In the genomic region with DNA sequence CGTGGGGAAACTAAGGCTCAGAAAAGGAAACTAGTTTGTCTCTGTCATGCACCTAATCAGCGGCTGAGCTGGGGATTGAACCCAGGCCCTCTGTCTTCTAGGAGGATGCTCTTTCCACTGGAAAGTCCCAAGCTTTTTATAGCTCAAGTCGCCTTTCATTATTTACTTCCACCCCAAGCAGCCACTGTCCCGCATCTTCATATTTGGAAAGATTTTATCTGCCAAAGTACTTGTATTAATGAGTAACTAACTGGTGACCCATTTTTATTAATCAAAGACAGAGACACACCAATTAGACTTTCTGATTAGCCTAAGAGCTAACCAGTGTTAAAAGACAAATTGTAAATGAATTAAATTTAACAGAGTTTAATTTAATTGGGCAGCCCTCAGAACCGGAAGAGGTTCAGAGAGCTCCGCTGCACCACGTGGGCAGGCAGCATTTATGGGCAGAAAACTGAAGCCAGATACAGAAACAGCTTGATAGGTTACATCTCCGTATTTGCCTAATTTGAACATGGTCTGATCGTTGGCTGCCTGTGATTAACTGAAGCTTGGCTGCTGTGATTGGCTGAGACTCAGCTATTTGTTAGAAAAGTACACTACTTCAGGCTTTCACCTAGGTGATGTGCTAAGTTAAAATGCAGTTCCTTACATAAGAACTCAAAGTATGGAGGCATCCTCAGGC, we compare ENCODE assay signal across 18 cellular contexts.
A peak's percentile ranks its signal among the peaks of the same experiment; 100 is the strongest.
DNase-seq lines count a peak whose midpoint lies in the region; ATAC-seq and TF ChIP-seq lines count a peak whose summit lies in the region.
"Had no signal": no experiment of that assay in that cellular context is flagged by ENCODE, and none has a peak within 500 bp of the region (broad histone marks: within the 10 kb centered on the region; RNA-seq: fewer than 3 reads in every experiment).

No MANE protein-coding gene starts in this region.

- H3K27ac ChIP-seq in DOHH2 (ENCODE audit: low read depth, low read length), result no peak overlapping the region
- H3K27ac ChIP-seq in cardiac muscle cell, result peak overlapping the region; percentile 89
- H3K27ac ChIP-seq: epithelial cell of prostate, RWPE1 had no signal

- H3K4me3 ChIP-seq in DOHH2 (ENCODE audit: low read length), result no peak overlapping the region
- H3K4me3 ChIP-seq in cardiac muscle cell, result no peak overlapping the region
- H3K4me3 ChIP-seq: HAP-1 had no signal

- H3K27me3 ChIP-seq in DOHH2 (ENCODE audit: control insufficient read depth, low read length) (0 out of 2 replicates have a peak, but pooled peaks cover 2% of the 10 kb centered on the region), cardiac muscle cell (no peaks in the 10 kb centered on the region)

- H3K9me2 ChIP-seq in DOHH2 (replicated peaks; ENCODE audit: control insufficient read depth, low read length), result no peaks in the 10 kb centered on the region

- peaks cover 2% of the 10 kb centered on the region for H3K27me3 Mint-ChIP-seq in nephron progenitor cell (ENCODE audit: low read depth, poor library complexity)
- peaks cover 4% of the 10 kb centered on the region for H3K27me3 Mint-ChIP-seq in activated T-helper 1 cell treated with anti-CD3 and anti-CD28 coated beads, Interleukin-12 subunit alpha, Interleukin-12 subunit beta, Interleukin-2, Interleukin-4 antibody, amounts not matched to agents 30 ng/mL and 10 ng/mL and 1 ng/mL, durations not matched to agents 14 hours and 24 hours and 36 hours (ENCODE audit: insufficient read depth)
- H3K27me3 Mint-ChIP-seq in T-helper 2 cell treated with Interferon-gamma antibody and Interleukin-4, amounts not matched to agents 5 μg/mL and 100 μg/mL, for 36 hours (ENCODE audit: low read depth), result no peaks in the 10 kb centered on the region
- H3K27me3 Mint-ChIP-seq: activated CD4-positive, alpha-beta T cell treated with anti-CD3 and anti-CD28 coated beads, Interleukin-2, amount 10 ng/mL, durations not matched to agents 24 days and 14 days; activated naive CD8-positive, alpha-beta T cell treated with anti-CD3 and anti-CD28 coated beads, Interleukin-2, amount 50 U/mL, for 24 hours had no signal

- H3K36me3 ChIP-seq in DOHH2 (ENCODE audit: control insufficient read depth, low read length) (no peaks in the 10 kb centered on the region), cardiac muscle cell (no peaks in the 10 kb centered on the region)
- H3K36me3 ChIP-seq: HAP-1 had no signal

- intact Hi-C loops in activated T-helper 1 cell treated with anti-CD3 and anti-CD28 coated beads, Interleukin-12 subunit alpha, Interleukin-12 subunit beta, Interleukin-2, Interleukin-4 antibody, amounts not matched to agents 30 ng/mL and 10 ng/mL and 1 ng/mL, durations not matched to agents 14 hours and 24 hours and 36 hours (cut with micrococcal nuclease), result no loop called here

- DNase-seq in NCI-H510A treated with DMSO at 0.1 percent for 48 hours (lab: John Stamatoyannopoulos, UW), result peak; percentile 96
- DNase-seq in cardiac muscle cell (ENCODE audit: low read depth in 1 of 2, low spot score in 1 of 2), result no peak
- DNase-seq in nephron progenitor cell, result no peak
- no peak for DNase-seq in activated T-helper 1 cell treated with anti-CD3 and anti-CD28 coated beads, Interleukin-12 subunit alpha, Interleukin-12 subunit beta, Interleukin-2, Interleukin-4 antibody, amounts not matched to agents 30 ng/mL and 10 ng/mL and 1 ng/mL, durations not matched to agents 14 hours and 24 hours and 36 hours (ENCODE audit: low spot score)
- DNase-seq in RPMI8226, result no peak
- DNase-seq in T-helper 2 cell treated with Interferon-gamma antibody and Interleukin-4, amounts not matched to agents 5 μg/mL and 100 μg/mL, for 36 hours (ENCODE audit: low spot score), result no peak
- DNase-seq: activated CD4-positive, alpha-beta T cell treated with anti-CD3 and anti-CD28 coated beads, Interleukin-2, amount 10 ng/mL, durations not matched to agents 24 days and 14 days; activated naive CD8-positive, alpha-beta T cell treated with anti-CD3 and anti-CD28 coated beads, Interleukin-2, amount 50 U/mL, for 24 hours; activated T-cell treated with anti-CD3 and anti-CD28 coated beads, Interleukin-2, amount 50 U/mL, for 4 hours; Calu3; NCI-H1694; NCI-H82; stimulated activated CD4-positive, alpha-beta T cell treated with anti-CD3 and anti-CD28 coated beads, Interleukin-12 subunit alpha, Interleukin-12 subunit beta, amount 100 ng/mL, for 4 hours had no signal

- no peak for ATAC-seq in GM19452 (IDR thresholded peaks at IDR 0.05; ENCODE audit: unreplicated experiment)
- ATAC-seq: activated naive CD8-positive, alpha-beta T cell treated with anti-CD3 and anti-CD28 coated beads, Interleukin-2, amount 50 U/mL, for 24 hours; activated T-cell treated with anti-CD3 and anti-CD28 coated beads, Interleukin-2, amount 50 U/mL, for 4 hours had no signal

- no peaks in the 10 kb centered on the region for H3F3A ChIP-seq in DOHH2 (ENCODE audit: control insufficient read depth, insufficient read depth)

- no peaks in the 10 kb centered on the region for H3K36me3 Mint-ChIP-seq in nephron progenitor cell (ENCODE audit: low read depth)
- H3K36me3 Mint-ChIP-seq in activated T-helper 1 cell treated with anti-CD3 and anti-CD28 coated beads, Interleukin-12 subunit alpha, Interleukin-12 subunit beta, Interleukin-2, Interleukin-4 antibody, amounts not matched to agents 30 ng/mL and 10 ng/mL and 1 ng/mL, durations not matched to agents 14 hours and 24 hours and 36 hours (ENCODE audit: low read depth), result no peaks in the 10 kb centered on the region
- H3K36me3 Mint-ChIP-seq in T-helper 2 cell treated with Interferon-gamma antibody and Interleukin-4, amounts not matched to agents 5 μg/mL and 100 μg/mL, for 36 hours (ENCODE audit: low read depth), result no peaks in the 10 kb centered on the region

- H3K4me3 Mint-ChIP-seq in nephron progenitor cell, result no peak overlapping the region
- H3K4me3 Mint-ChIP-seq in activated T-helper 1 cell treated with anti-CD3 and anti-CD28 coated beads, Interleukin-12 subunit alpha, Interleukin-12 subunit beta, Interleukin-2, Interleukin-4 antibody, amounts not matched to agents 30 ng/mL and 10 ng/mL and 1 ng/mL, durations not matched to agents 14 hours and 24 hours and 36 hours, result no peak overlapping the region
- H3K4me3 Mint-ChIP-seq in T-helper 2 cell treated with Interferon-gamma antibody and Interleukin-4, amounts not matched to agents 5 μg/mL and 100 μg/mL, for 36 hours, result no peak overlapping the region
- H3K4me3 Mint-ChIP-seq: activated CD4-positive, alpha-beta T cell treated with anti-CD3 and anti-CD28 coated beads, Interleukin-2, amount 10 ng/mL, durations not matched to agents 24 days and 14 days; activated naive CD8-positive, alpha-beta T cell treated with anti-CD3 and anti-CD28 coated beads, Interleukin-2, amount 50 U/mL, for 24 hours; activated T-cell treated with anti-CD3 and anti-CD28 coated beads, Interleukin-2, amount 50 U/mL, for 4 hours had no signal

- H3K79me2 ChIP-seq in DOHH2 (ENCODE audit: control insufficient read depth, low read length), result no peaks in the 10 kb centered on the region

- H3K4me1 Mint-ChIP-seq in nephron progenitor cell, result peaks cover 73% of the 10 kb centered on the region
- H3K4me1 Mint-ChIP-seq in activated T-helper 1 cell treated with anti-CD3 and anti-CD28 coated beads, Interleukin-12 subunit alpha, Interleukin-12 subunit beta, Interleukin-2, Interleukin-4 antibody, amounts not matched to agents 30 ng/mL and 10 ng/mL and 1 ng/mL, durations not matched to agents 14 hours and 24 hours and 36 hours (ENCODE audit: low read depth), result peaks cover under 1% of the 10 kb centered on the region
- peaks cover 7% of the 10 kb centered on the region for H3K4me1 Mint-ChIP-seq in T-helper 2 cell treated with Interferon-gamma antibody and Interleukin-4, amounts not matched to agents 5 μg/mL and 100 μg/mL, for 36 hours (ENCODE audit: low read depth)

- peaks cover 15% of the 10 kb centered on the region for H3K4me1 ChIP-seq in DOHH2 (ENCODE audit: control insufficient read depth, low read length)
- peaks cover 65% of the 10 kb centered on the region for H3K4me1 ChIP-seq in cardiac muscle cell (ENCODE audit: low read depth)
- H3K4me1 ChIP-seq: HAP-1 had no signal

- peak overlapping the region; percentile 87 for H3K27ac Mint-ChIP-seq in nephron progenitor cell
- no peak overlapping the region for H3K27ac Mint-ChIP-seq in activated T-helper 1 cell treated with anti-CD3 and anti-CD28 coated beads, Interleukin-12 subunit alpha, Interleukin-12 subunit beta, Interleukin-2, Interleukin-4 antibody, amounts not matched to agents 30 ng/mL and 10 ng/mL and 1 ng/mL, durations not matched to agents 14 hours and 24 hours and 36 hours
- H3K27ac Mint-ChIP-seq in T-helper 2 cell treated with Interferon-gamma antibody and Interleukin-4, amounts not matched to agents 5 μg/mL and 100 μg/mL, for 36 hours, result no peak overlapping the region
- H3K27ac Mint-ChIP-seq: activated CD4-positive, alpha-beta T cell treated with anti-CD3 and anti-CD28 coated beads, Interleukin-2, amount 10 ng/mL, durations not matched to agents 24 days and 14 days; activated naive CD8-positive, alpha-beta T cell treated with anti-CD3 and anti-CD28 coated beads, Interleukin-2, amount 50 U/mL, for 24 hours had no signal

- H4K20me1 ChIP-seq in DOHH2 (ENCODE audit: control insufficient read depth, insufficient read depth, low read depth, low read length), result no peaks in the 10 kb centered on the region

- H3K4me2 ChIP-seq in DOHH2 (ENCODE audit: low read length), result peak overlapping the region; percentile 38

- H3K9me3 ChIP-seq in DOHH2 (ENCODE audit: control insufficient read depth, insufficient read depth, low read length), result no peaks in the 10 kb centered on the region
- no peaks in the 10 kb centered on the region for H3K9me3 ChIP-seq in cardiac muscle cell (ENCODE audit: low read depth)
- H3K9me3 ChIP-seq: HAP-1 had no signal

- no peaks in the 10 kb centered on the region for H3K9me3 Mint-ChIP-seq in nephron progenitor cell
- no peaks in the 10 kb centered on the region for H3K9me3 Mint-ChIP-seq in activated T-helper 1 cell treated with anti-CD3 and anti-CD28 coated beads, Interleukin-12 subunit alpha, Interleukin-12 subunit beta, Interleukin-2, Interleukin-4 antibody, amounts not matched to agents 30 ng/mL and 10 ng/mL and 1 ng/mL, durations not matched to agents 14 hours and 24 hours and 36 hours
- H3K9me3 Mint-ChIP-seq in T-helper 2 cell treated with Interferon-gamma antibody and Interleukin-4, amounts not matched to agents 5 μg/mL and 100 μg/mL, for 36 hours, result no peaks in the 10 kb centered on the region
- H3K9me3 Mint-ChIP-seq: activated CD4-positive, alpha-beta T cell treated with anti-CD3 and anti-CD28 coated beads, Interleukin-2, amount 10 ng/mL, durations not matched to agents 24 days and 14 days; activated naive CD8-positive, alpha-beta T cell treated with anti-CD3 and anti-CD28 coated beads, Interleukin-2, amount 50 U/mL, for 24 hours; activated T-cell treated with anti-CD3 and anti-CD28 coated beads, Interleukin-2, amount 50 U/mL, for 4 hours had no signal

- TF ChIP-seq CTCF in DOHH2 (IDR thresholded peaks at IDR 0.05; ENCODE audit: low read depth, low read length, poor library complexity, severe bottlenecking) (no peak), cardiac muscle cell (IDR thresholded peaks at IDR 0.05; ENCODE audit: low read depth, low read length) (no peak), nephron progenitor cell (IDR thresholded peaks at IDR 0.05) (no peak)
